In the genomic region with DNA sequence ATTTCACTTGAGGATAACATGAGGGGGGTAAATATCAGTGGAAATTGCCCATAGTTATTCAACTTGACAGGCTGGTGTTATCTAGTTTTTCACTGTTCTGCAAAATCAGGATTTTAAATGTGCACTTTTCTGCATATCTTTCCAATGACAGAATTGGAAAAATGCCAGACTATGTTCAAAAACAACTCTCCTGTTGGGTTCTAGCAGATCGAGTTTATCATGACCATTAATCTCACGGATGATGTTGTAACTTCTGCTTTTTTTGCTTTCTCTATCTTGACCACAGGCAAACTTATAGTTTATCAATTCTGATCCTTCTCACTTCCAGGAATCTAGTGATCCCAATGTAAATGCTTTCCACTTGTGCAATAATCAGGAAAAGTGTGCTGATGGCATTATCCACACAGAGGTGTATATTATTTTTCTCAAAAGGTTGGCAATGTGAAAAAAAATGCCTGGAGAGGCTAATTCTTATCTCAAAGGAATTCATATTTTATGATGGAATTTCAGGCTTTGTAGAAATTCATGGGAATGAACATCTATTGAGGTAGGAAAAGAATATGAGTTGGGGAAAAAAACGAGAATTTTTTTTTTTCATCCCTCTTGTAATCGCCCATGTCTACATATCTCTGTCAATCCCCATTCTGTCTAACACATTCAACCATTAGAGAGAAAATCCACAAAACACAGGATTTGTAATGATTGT, we compare ENCODE assay signal across 1 cellular context.
TF ChIP-seq lines count a peak whose summit lies in the region.

No MANE protein-coding gene starts in this region.

TF ChIP-seq in K562, 482 proteins besides CTCF, POLR2A, EP300 and RAD21 (continued from another document and continues in another):
- TF ChIP-seq, protein P1, sequence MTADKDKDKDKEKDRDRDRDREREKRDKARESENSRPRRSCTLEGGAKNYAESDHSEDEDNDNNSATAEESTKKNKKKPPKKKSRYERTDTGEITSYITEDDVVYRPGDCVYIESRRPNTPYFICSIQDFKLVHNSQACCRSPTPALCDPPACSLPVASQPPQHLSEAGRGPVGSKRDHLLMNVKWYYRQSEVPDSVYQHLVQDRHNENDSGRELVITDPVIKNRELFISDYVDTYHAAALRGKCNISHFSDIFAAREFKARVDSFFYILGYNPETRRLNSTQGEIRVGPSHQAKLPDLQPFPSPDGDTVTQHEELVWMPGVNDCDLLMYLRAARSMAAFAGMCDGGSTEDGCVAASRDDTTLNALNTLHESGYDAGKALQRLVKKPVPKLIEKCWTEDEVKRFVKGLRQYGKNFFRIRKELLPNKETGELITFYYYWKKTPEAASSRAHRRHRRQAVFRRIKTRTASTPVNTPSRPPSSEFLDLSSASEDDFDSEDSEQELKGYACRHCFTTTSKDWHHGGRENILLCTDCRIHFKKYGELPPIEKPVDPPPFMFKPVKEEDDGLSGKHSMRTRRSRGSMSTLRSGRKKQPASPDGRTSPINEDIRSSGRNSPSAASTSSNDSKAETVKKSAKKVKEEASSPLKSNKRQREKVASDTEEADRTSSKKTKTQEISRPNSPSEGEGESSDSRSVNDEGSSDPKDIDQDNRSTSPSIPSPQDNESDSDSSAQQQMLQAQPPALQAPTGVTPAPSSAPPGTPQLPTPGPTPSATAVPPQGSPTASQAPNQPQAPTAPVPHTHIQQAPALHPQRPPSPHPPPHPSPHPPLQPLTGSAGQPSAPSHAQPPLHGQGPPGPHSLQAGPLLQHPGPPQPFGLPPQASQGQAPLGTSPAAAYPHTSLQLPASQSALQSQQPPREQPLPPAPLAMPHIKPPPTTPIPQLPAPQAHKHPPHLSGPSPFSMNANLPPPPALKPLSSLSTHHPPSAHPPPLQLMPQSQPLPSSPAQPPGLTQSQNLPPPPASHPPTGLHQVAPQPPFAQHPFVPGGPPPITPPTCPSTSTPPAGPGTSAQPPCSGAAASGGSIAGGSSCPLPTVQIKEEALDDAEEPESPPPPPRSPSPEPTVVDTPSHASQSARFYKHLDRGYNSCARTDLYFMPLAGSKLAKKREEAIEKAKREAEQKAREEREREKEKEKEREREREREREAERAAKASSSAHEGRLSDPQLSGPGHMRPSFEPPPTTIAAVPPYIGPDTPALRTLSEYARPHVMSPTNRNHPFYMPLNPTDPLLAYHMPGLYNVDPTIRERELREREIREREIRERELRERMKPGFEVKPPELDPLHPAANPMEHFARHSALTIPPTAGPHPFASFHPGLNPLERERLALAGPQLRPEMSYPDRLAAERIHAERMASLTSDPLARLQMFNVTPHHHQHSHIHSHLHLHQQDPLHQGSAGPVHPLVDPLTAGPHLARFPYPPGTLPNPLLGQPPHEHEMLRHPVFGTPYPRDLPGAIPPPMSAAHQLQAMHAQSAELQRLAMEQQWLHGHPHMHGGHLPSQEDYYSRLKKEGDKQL (CRISPR knock-in tag; IDR thresholded peaks at IDR 0.05; ENCODE audit: borderline replicate concordance) = no peak
- no peak for TF ChIP-seq BRD4 (IDR thresholded peaks at IDR 0.05)
- TF ChIP-seq, protein P2, sequence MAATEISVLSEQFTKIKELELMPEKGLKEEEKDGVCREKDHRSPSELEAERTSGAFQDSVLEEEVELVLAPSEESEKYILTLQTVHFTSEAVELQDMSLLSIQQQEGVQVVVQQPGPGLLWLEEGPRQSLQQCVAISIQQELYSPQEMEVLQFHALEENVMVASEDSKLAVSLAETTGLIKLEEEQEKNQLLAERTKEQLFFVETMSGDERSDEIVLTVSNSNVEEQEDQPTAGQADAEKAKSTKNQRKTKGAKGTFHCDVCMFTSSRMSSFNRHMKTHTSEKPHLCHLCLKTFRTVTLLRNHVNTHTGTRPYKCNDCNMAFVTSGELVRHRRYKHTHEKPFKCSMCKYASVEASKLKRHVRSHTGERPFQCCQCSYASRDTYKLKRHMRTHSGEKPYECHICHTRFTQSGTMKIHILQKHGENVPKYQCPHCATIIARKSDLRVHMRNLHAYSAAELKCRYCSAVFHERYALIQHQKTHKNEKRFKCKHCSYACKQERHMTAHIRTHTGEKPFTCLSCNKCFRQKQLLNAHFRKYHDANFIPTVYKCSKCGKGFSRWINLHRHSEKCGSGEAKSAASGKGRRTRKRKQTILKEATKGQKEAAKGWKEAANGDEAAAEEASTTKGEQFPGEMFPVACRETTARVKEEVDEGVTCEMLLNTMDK (IDR thresholded peaks at IDR 0.05; ENCODE audit: borderline replicate concordance, insufficient read depth, low read depth, low read length, poor library complexity, severe bottlenecking) = no peak
- TF ChIP-seq, protein P3, sequence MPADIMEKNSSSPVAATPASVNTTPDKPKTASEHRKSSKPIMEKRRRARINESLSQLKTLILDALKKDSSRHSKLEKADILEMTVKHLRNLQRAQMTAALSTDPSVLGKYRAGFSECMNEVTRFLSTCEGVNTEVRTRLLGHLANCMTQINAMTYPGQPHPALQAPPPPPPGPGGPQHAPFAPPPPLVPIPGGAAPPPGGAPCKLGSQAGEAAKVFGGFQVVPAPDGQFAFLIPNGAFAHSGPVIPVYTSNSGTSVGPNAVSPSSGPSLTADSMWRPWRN (IDR thresholded peaks at IDR 0.05; ENCODE audit: low read depth) = peak; percentile 47
- TF ChIP-seq POLR3G (IDR thresholded peaks at IDR 0.05; ENCODE audit: extremely low read depth, insufficient read length, insufficient replicate concordance) = no peak
- no peak for TF ChIP-seq ZBED1 (IDR thresholded peaks at IDR 0.05)
- TF ChIP-seq DMBX1 (CRISPR knock-in tag; IDR thresholded peaks at IDR 0.05; ENCODE audit: borderline replicate concordance) = no peak
- no peak for TF ChIP-seq ZNF217 (CRISPR knock-in tag; IDR thresholded peaks at IDR 0.05)
- TF ChIP-seq, protein P4, sequence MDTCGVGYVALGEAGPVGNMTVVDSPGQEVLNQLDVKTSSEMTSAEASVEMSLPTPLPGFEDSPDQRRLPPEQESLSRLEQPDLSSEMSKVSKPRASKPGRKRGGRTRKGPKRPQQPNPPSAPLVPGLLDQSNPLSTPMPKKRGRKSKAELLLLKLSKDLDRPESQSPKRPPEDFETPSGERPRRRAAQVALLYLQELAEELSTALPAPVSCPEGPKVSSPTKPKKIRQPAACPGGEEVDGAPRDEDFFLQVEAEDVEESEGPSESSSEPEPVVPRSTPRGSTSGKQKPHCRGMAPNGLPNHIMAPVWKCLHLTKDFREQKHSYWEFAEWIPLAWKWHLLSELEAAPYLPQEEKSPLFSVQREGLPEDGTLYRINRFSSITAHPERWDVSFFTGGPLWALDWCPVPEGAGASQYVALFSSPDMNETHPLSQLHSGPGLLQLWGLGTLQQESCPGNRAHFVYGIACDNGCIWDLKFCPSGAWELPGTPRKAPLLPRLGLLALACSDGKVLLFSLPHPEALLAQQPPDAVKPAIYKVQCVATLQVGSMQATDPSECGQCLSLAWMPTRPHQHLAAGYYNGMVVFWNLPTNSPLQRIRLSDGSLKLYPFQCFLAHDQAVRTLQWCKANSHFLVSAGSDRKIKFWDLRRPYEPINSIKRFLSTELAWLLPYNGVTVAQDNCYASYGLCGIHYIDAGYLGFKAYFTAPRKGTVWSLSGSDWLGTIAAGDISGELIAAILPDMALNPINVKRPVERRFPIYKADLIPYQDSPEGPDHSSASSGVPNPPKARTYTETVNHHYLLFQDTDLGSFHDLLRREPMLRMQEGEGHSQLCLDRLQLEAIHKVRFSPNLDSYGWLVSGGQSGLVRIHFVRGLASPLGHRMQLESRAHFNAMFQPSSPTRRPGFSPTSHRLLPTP (IDR thresholded peaks at IDR 0.05; ENCODE audit: borderline replicate concordance, extremely low read depth, insufficient read length) = no peak
- TF ChIP-seq SMARCA4 (IDR thresholded peaks at IDR 0.05) = peak; percentile 50; the same call in 1 of the 2 replicates
- no peak for TF ChIP-seq NR3C1 (CRISPR knock-in tag; IDR thresholded peaks at IDR 0.05)
- no peak for TF ChIP-seq NBN (IDR thresholded peaks at IDR 0.05; ENCODE audit: low read depth)
- TF ChIP-seq ARID1B (IDR thresholded peaks at IDR 0.05) = peak; percentile 63
- TF ChIP-seq, protein P5, sequence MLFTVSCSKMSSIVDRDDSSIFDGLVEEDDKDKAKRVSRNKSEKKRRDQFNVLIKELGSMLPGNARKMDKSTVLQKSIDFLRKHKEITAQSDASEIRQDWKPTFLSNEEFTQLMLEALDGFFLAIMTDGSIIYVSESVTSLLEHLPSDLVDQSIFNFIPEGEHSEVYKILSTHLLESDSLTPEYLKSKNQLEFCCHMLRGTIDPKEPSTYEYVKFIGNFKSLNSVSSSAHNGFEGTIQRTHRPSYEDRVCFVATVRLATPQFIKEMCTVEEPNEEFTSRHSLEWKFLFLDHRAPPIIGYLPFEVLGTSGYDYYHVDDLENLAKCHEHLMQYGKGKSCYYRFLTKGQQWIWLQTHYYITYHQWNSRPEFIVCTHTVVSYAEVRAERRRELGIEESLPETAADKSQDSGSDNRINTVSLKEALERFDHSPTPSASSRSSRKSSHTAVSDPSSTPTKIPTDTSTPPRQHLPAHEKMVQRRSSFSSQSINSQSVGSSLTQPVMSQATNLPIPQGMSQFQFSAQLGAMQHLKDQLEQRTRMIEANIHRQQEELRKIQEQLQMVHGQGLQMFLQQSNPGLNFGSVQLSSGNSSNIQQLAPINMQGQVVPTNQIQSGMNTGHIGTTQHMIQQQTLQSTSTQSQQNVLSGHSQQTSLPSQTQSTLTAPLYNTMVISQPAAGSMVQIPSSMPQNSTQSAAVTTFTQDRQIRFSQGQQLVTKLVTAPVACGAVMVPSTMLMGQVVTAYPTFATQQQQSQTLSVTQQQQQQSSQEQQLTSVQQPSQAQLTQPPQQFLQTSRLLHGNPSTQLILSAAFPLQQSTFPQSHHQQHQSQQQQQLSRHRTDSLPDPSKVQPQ (CRISPR knock-in tag; IDR thresholded peaks at IDR 0.05; ENCODE audit: borderline replicate concordance) = no peak
- TF ChIP-seq MAFF (IDR thresholded peaks at IDR 0.05; ENCODE audit: low read length) = no peak
- no peak; the same call in 1 of the 2 replicates for TF ChIP-seq CC2D1A (IDR thresholded peaks at IDR 0.05)
- TF ChIP-seq L3MBTL2 (IDR thresholded peaks at IDR 0.05) = no peak
- no peak for TF ChIP-seq MCM2 (IDR thresholded peaks at IDR 0.05; ENCODE audit: low read depth)
- no peak for TF ChIP-seq ZNF696 (CRISPR knock-in tag; conservative IDR thresholded peaks at IDR 0.05)
- no peak for TF ChIP-seq SRSF1 (IDR thresholded peaks at IDR 0.05; ENCODE audit: low read depth, low read length)
- no peak for TF ChIP-seq PHF21A (IDR thresholded peaks at IDR 0.05; ENCODE audit: borderline replicate concordance, low read depth)
- TF ChIP-seq, protein P6, sequence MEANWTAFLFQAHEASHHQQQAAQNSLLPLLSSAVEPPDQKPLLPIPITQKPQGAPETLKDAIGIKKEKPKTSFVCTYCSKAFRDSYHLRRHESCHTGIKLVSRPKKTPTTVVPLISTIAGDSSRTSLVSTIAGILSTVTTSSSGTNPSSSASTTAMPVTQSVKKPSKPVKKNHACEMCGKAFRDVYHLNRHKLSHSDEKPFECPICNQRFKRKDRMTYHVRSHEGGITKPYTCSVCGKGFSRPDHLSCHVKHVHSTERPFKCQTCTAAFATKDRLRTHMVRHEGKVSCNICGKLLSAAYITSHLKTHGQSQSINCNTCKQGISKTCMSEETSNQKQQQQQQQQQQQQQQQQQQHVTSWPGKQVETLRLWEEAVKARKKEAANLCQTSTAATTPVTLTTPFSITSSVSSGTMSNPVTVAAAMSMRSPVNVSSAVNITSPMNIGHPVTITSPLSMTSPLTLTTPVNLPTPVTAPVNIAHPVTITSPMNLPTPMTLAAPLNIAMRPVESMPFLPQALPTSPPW (CRISPR knock-in tag; IDR thresholded peaks at IDR 0.05) = peak; percentile 1; the same call in 1 of the 2 replicates
- no peak for TF ChIP-seq FOXK2 (conservative IDR thresholded peaks at IDR 0.05 in 1 of 2, IDR thresholded peaks at IDR 0.05 in 1 of 2; ENCODE audit: low read depth in 2 of 2)
- TF ChIP-seq, protein P7, sequence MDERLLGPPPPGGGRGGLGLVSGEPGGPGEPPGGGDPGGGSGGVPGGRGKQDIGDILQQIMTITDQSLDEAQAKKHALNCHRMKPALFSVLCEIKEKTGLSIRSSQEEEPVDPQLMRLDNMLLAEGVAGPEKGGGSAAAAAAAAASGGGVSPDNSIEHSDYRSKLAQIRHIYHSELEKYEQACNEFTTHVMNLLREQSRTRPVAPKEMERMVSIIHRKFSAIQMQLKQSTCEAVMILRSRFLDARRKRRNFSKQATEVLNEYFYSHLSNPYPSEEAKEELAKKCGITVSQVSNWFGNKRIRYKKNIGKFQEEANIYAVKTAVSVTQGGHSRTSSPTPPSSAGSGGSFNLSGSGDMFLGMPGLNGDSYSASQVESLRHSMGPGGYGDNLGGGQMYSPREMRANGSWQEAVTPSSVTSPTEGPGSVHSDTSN (CRISPR knock-in tag; IDR thresholded peaks at IDR 0.05; ENCODE audit: low read depth) = no peak
- TF ChIP-seq, protein P7 (tag; conservative IDR thresholded peaks at IDR 0.05; ENCODE audit: low read depth) = peak; percentile 63
- no peak for TF ChIP-seq TAF1 (IDR thresholded peaks at IDR 0.05; ENCODE audit: control insufficient read depth, extremely low read depth, insufficient read depth, low read length, severe bottlenecking)
- TF ChIP-seq SMARCE1 (IDR thresholded peaks at IDR 0.05) = peak; percentile 85; the same call in 1 of the 2 replicates
- TF ChIP-seq, protein P8, sequence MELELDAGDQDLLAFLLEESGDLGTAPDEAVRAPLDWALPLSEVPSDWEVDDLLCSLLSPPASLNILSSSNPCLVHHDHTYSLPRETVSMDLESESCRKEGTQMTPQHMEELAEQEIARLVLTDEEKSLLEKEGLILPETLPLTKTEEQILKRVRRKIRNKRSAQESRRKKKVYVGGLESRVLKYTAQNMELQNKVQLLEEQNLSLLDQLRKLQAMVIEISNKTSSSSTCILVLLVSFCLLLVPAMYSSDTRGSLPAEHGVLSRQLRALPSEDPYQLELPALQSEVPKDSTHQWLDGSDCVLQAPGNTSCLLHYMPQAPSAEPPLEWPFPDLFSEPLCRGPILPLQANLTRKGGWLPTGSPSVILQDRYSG (tag; conservative IDR thresholded peaks at IDR 0.05; ENCODE audit: low read depth) = no peak
- TF ChIP-seq, protein P9, sequence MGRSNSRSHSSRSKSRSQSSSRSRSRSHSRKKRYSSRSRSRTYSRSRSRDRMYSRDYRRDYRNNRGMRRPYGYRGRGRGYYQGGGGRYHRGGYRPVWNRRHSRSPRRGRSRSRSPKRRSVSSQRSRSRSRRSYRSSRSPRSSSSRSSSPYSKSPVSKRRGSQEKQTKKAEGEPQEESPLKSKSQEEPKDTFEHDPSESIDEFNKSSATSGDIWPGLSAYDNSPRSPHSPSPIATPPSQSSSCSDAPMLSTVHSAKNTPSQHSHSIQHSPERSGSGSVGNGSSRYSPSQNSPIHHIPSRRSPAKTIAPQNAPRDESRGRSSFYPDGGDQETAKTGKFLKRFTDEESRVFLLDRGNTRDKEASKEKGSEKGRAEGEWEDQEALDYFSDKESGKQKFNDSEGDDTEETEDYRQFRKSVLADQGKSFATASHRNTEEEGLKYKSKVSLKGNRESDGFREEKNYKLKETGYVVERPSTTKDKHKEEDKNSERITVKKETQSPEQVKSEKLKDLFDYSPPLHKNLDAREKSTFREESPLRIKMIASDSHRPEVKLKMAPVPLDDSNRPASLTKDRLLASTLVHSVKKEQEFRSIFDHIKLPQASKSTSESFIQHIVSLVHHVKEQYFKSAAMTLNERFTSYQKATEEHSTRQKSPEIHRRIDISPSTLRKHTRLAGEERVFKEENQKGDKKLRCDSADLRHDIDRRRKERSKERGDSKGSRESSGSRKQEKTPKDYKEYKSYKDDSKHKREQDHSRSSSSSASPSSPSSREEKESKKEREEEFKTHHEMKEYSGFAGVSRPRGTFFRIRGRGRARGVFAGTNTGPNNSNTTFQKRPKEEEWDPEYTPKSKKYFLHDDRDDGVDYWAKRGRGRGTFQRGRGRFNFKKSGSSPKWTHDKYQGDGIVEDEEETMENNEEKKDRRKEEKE (IDR thresholded peaks at IDR 0.05; ENCODE audit: borderline replicate concordance in 1 of 2, control insufficient read depth in 1 of 2, low read depth in 2 of 2, low read length in 1 of 2) = no peak
